In the genomic region with DNA sequence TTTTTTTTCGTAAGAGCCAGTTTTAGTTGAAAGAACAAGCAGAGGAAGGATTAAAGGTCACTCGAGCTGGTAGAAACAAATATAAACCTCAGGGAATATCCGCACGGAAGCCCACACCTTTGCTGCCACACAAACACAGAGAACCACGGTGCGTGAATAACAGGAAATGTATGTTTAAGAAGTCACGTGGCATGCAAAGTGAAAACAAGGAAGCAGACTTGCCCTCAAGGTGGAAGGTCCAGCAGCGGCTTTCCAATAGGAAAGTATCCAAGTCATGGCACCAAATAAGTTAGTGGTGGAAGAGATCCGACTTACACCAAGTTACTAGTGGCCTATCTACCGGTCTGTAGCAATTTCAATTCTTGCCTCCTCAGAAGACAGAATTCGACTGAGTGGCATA, we compare ENCODE assay signal across 21 cellular contexts.
"Had no signal": no experiment of that assay in that cellular context is flagged by ENCODE, and none has a peak within 500 bp of the region (broad histone marks: within the 10 kb centered on the region; RNA-seq: fewer than 3 reads in every experiment).

No MANE protein-coding gene starts in this region.

- DNase-seq: effector memory CD8-positive, alpha-beta T cell; gastrocnemius medialis; heart right ventricle; islet precursor cell; left ventricle myocardium inferior; mesendoderm; naive thymus-derived CD4-positive, alpha-beta T cell; nephron progenitor cell; sigmoid colon; stimulated activated CD4-positive, alpha-beta T cell treated with anti-CD3 and anti-CD28 coated beads, Interleukin-2, amount 100 ng/mL, for 24 hours; stimulated activated CD4-positive, alpha-beta T cell treated with anti-CD3 and anti-CD28 coated beads, Interleukin-4, amount 100 ng/mL, for 4 hours; stimulated activated naive B cell treated with anti-CD40 and anti-IgM and Interleukin-4, amounts not matched to agents 10 μg/mL and 1 μg/mL and 100 μg/mL, for 72 hours; stomach; substantia nigra; transverse colon had no signal

- H3K36me3 Mint-ChIP-seq: naive thymus-derived CD4-positive, alpha-beta T cell; stimulated activated naive B cell treated with anti-CD40 and anti-IgM and Interleukin-4, amounts not matched to agents 10 μg/mL and 1 μg/mL and 100 μg/mL, for 72 hours had no signal

- H3K4me1 ChIP-seq: esophagus muscularis mucosa, heart right ventricle, left ventricle myocardium inferior, parathyroid adenoma, sigmoid colon, stomach, transverse colon had no signal

- H3K9me3 ChIP-seq: gastrocnemius medialis, thoracic aorta had no signal

- H3K9ac ChIP-seq: parathyroid adenoma had no signal

- H3K27ac ChIP-seq: epithelial cell of prostate, esophagus muscularis mucosa, gastrocnemius medialis, heart right ventricle, left ventricle myocardium inferior, parathyroid adenoma, sigmoid colon, skin epidermis, stomach, thoracic aorta, transverse colon had no signal

- H3K4me3 Mint-ChIP-seq: effector memory CD8-positive, alpha-beta T cell; naive thymus-derived CD4-positive, alpha-beta T cell; nephron progenitor cell; stimulated activated naive B cell treated with anti-CD40 and anti-IgM and Interleukin-4, amounts not matched to agents 10 μg/mL and 1 μg/mL and 100 μg/mL, for 72 hours had no signal

- H3K4me1 Mint-ChIP-seq: naive thymus-derived CD4-positive, alpha-beta T cell; nephron progenitor cell; stimulated activated naive B cell treated with anti-CD40 and anti-IgM and Interleukin-4, amounts not matched to agents 10 μg/mL and 1 μg/mL and 100 μg/mL, for 72 hours had no signal

- ATAC-seq: effector memory CD8-positive, alpha-beta T cell; gastrocnemius medialis; heart right ventricle; naive thymus-derived CD4-positive, alpha-beta T cell; stimulated activated naive B cell treated with anti-CD40 and anti-IgM and Interleukin-4, amounts not matched to agents 10 μg/mL and 1 μg/mL and 100 μg/mL, for 72 hours had no signal

- H2AFZ ChIP-seq: parathyroid adenoma had no signal

- H3K36me3 ChIP-seq: esophagus muscularis mucosa, gastrocnemius medialis, heart right ventricle, left ventricle myocardium inferior, sigmoid colon, stomach, thoracic aorta, transverse colon had no signal

- H3K27me3 Mint-ChIP-seq: effector memory CD8-positive, alpha-beta T cell; naive thymus-derived CD4-positive, alpha-beta T cell; stimulated activated naive B cell treated with anti-CD40 and anti-IgM and Interleukin-4, amounts not matched to agents 10 μg/mL and 1 μg/mL and 100 μg/mL, for 72 hours had no signal

- H3K4me3 ChIP-seq: esophagus muscularis mucosa, heart right ventricle, left ventricle myocardium inferior, lung, sigmoid colon, skin epidermis, stomach, thoracic aorta, transverse colon had no signal

- H3K27me3 ChIP-seq: esophagus muscularis mucosa, gastrocnemius medialis, heart right ventricle, sigmoid colon, stomach, transverse colon had no signal

- H3K79me2 ChIP-seq: parathyroid adenoma had no signal

- H3K27ac Mint-ChIP-seq: effector memory CD8-positive, alpha-beta T cell; naive thymus-derived CD4-positive, alpha-beta T cell; nephron progenitor cell; stimulated activated naive B cell treated with anti-CD40 and anti-IgM and Interleukin-4, amounts not matched to agents 10 μg/mL and 1 μg/mL and 100 μg/mL, for 72 hours had no signal
